ENCODE assay signal across 8 cellular contexts in the genomic region with DNA sequence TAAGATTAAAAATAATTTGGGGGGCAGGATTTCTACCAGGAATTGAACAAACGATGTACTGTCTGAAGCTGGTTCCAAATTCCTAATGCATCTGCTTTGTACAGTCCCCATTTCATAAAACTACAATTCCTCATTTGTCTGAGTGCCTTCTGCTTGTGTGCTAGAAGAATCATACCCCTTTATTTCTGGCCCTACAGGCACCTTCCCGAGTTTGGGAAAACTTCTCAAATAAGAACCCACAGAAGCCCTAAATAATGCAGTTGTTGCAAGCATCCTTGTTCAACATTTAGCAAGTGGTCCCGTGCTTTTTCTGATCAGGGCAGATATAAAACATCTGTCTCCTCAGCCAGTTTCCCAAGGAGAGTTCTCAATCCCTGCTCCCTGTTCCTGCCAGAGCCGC.
"Had no signal": no experiment of that assay in that cellular context is flagged by ENCODE, and none has a peak within 500 bp of the region (broad histone marks: within the 10 kb centered on the region; RNA-seq: fewer than 3 reads in every experiment).

No MANE protein-coding gene starts in this region.

- H3K9ac ChIP-seq: KMS-11 had no signal

- DNase-seq: GOT3, H9, HCEC 1CT, KBM-7 had no signal

- H3K27ac ChIP-seq: HL-60, KMS-11 had no signal

- ATAC-seq: HepG2 had no signal

- FAIRE-seq: H54, HepG2 had no signal

- H3K4me2 ChIP-seq: KMS-11 had no signal
